In the genomic region with DNA sequence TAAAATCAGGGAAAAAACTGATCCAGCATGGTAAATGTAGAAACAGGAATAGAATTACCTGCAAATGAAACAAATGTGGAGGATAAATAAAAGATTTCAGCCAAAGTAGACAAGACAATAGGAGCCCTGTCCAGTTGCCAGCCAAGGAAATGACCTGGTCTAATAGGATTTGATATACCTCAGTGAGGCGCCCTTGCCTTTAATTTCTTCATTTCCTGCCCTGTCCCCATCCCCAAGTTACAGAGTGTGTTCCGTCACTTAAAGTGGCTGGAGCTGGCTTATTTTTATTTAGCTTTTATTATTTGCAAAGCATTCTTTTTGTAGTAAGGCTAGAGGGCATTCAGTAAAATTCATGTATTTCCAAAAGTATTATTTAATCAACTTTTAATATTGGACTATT, we compare ENCODE assay signal across 2 cellular contexts.
TF ChIP-seq lines count a peak whose summit lies in the region.

No MANE protein-coding gene starts in this region.

TF ChIP-seq in HCT116, 20 proteins besides CTCF, POLR2A, EP300 and RAD21:
- TF ChIP-seq, protein P1, sequence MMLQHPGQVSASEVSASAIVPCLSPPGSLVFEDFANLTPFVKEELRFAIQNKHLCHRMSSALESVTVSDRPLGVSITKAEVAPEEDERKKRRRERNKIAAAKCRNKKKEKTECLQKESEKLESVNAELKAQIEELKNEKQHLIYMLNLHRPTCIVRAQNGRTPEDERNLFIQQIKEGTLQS (IDR thresholded peaks at IDR 0.05) = no peak
- TF ChIP-seq CEBPB (IDR thresholded peaks at IDR 0.05; ENCODE audit: low read depth) (no peak), ZNF274 (IDR thresholded peaks at IDR 0.05; ENCODE audit: low read depth, low read length) (no peak), SIN3A (IDR thresholded peaks at IDR 0.05; ENCODE audit: low read depth) (no peak), SRF (IDR thresholded peaks at IDR 0.05; ENCODE audit: low read depth) (no peak), JUND (IDR thresholded peaks at IDR 0.05) (no peak), SP1 (IDR thresholded peaks at IDR 0.05; ENCODE audit: low read depth) (no peak), YY1 (IDR thresholded peaks at IDR 0.05; ENCODE audit: extremely low read depth, insufficient replicate concordance, low read depth, low read length) (no peak), ELF1 (IDR thresholded peaks at IDR 0.05; ENCODE audit: borderline replicate concordance, low read depth) (no peak), CBX3 (IDR thresholded peaks at IDR 0.05; ENCODE audit: low read depth) (no peak), FOSL1 (IDR thresholded peaks at IDR 0.05; ENCODE audit: low read depth) (no peak), EGR1 (IDR thresholded peaks at IDR 0.05; ENCODE audit: low read depth) (no peak), EZH2phosphoT487 (IDR thresholded peaks at IDR 0.05; ENCODE audit: borderline replicate concordance) (no peak), ZFX (IDR thresholded peaks at IDR 0.05) (no peak), TCF7L2 (IDR thresholded peaks at IDR 0.05; ENCODE audit: borderline replicate concordance, extremely low read depth, insufficient read depth, insufficient read length) (no peak), EZH2 (IDR thresholded peaks at IDR 0.05) (no peak)
- TF ChIP-seq, protein P2, sequence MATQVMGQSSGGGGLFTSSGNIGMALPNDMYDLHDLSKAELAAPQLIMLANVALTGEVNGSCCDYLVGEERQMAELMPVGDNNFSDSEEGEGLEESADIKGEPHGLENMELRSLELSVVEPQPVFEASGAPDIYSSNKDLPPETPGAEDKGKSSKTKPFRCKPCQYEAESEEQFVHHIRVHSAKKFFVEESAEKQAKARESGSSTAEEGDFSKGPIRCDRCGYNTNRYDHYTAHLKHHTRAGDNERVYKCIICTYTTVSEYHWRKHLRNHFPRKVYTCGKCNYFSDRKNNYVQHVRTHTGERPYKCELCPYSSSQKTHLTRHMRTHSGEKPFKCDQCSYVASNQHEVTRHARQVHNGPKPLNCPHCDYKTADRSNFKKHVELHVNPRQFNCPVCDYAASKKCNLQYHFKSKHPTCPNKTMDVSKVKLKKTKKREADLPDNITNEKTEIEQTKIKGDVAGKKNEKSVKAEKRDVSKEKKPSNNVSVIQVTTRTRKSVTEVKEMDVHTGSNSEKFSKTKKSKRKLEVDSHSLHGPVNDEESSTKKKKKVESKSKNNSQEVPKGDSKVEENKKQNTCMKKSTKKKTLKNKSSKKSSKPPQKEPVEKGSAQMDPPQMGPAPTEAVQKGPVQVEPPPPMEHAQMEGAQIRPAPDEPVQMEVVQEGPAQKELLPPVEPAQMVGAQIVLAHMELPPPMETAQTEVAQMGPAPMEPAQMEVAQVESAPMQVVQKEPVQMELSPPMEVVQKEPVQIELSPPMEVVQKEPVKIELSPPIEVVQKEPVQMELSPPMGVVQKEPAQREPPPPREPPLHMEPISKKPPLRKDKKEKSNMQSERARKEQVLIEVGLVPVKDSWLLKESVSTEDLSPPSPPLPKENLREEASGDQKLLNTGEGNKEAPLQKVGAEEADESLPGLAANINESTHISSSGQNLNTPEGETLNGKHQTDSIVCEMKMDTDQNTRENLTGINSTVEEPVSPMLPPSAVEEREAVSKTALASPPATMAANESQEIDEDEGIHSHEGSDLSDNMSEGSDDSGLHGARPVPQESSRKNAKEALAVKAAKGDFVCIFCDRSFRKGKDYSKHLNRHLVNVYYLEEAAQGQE (IDR thresholded peaks at IDR 0.05; ENCODE audit: low read depth) = no peak
- TF ChIP-seq, protein P3, sequence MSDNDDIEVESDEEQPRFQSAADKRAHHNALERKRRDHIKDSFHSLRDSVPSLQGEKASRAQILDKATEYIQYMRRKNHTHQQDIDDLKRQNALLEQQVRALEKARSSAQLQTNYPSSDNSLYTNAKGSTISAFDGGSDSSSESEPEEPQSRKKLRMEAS (IDR thresholded peaks at IDR 0.05) = no peak
- TF ChIP-seq, protein P4, sequence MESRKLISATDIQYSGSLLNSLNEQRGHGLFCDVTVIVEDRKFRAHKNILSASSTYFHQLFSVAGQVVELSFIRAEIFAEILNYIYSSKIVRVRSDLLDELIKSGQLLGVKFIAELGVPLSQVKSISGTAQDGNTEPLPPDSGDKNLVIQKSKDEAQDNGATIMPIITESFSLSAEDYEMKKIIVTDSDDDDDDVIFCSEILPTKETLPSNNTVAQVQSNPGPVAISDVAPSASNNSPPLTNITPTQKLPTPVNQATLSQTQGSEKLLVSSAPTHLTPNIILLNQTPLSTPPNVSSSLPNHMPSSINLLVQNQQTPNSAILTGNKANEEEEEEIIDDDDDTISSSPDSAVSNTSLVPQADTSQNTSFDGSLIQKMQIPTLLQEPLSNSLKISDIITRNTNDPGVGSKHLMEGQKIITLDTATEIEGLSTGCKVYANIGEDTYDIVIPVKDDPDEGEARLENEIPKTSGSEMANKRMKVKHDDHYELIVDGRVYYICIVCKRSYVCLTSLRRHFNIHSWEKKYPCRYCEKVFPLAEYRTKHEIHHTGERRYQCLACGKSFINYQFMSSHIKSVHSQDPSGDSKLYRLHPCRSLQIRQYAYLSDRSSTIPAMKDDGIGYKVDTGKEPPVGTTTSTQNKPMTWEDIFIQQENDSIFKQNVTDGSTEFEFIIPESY (IDR thresholded peaks at IDR 0.05; ENCODE audit: extremely low read depth, insufficient replicate concordance, low read length) = no peak

TF ChIP-seq in endothelial cell of umbilical vein, 7 proteins besides CTCF, POLR2A, EP300 and RAD21 (continued from another document):
- TF ChIP-seq, protein P3 (IDR thresholded peaks at IDR 0.05; ENCODE audit: insufficient read depth, insufficient read length) = no peak
- TF ChIP-seq POLR2AphosphoS5 (IDR thresholded peaks at IDR 0.05; ENCODE audit: insufficient read depth, low read depth, low read length) = no peak
- TF ChIP-seq GATA2 (IDR thresholded peaks at IDR 0.05; ENCODE audit: insufficient read depth, insufficient read length, low read depth, low read length) = no peak
TF ChIP-seq in endothelial cell of umbilical vein: peak in this region for 0.
